35 cellular contexts compared by ENCODE assay signal in genomic region chr18:61531891-61532290, GRCh38.
"Had no signal": no experiment of that assay in that cellular context is flagged by ENCODE, and none has a peak within 500 bp of the region (broad histone marks: within the 10 kb centered on the region; RNA-seq: fewer than 3 reads in every experiment).

No MANE protein-coding gene starts in this region.

- H3K36me3 Mint-ChIP-seq: activated CD4-positive, alpha-beta memory T cell treated with anti-CD3 and anti-CD28 coated beads for 36 hours; activated CD8-positive, alpha-beta memory T cell treated with anti-CD3 and anti-CD28 coated beads, Interleukin-2, amount 10 ng/mL, durations not matched to agents 7 days and 5 days; activated naive CD4-positive, alpha-beta T cell treated with anti-CD3 and anti-CD28 coated beads, Interleukin-2, amount 50 U/mL, for 24 hours; activated naive CD8-positive, alpha-beta T cell treated with anti-CD3 and anti-CD28 coated beads for 36 hours; brain had no signal

- H3K4me1 Mint-ChIP-seq: activated CD4-positive, alpha-beta T cell treated with anti-CD3 and anti-CD28 coated beads for 36 hours; activated CD4-positive, alpha-beta T cell treated with anti-CD3 and anti-CD28 coated beads, Interleukin-2, amount 10 ng/mL, durations not matched to agents 24 days and 14 days; activated CD8-positive, alpha-beta memory T cell treated with anti-CD3 and anti-CD28 coated beads, Interleukin-2, amount 10 ng/mL, durations not matched to agents 7 days and 5 days; activated naive CD4-positive, alpha-beta T cell treated with anti-CD3 and anti-CD28 coated beads, Interleukin-2, amount 50 U/mL, for 24 hours; activated naive CD8-positive, alpha-beta T cell treated with anti-CD3 and anti-CD28 coated beads for 36 hours; activated naive CD8-positive, alpha-beta T cell treated with anti-CD3 and anti-CD28 coated beads, Interleukin-2, amount 50 U/mL, for 24 hours; T-helper 17 cell had no signal

- H3K9me3 Mint-ChIP-seq: activated CD4-positive, alpha-beta memory T cell treated with anti-CD3 and anti-CD28 coated beads for 36 hours; activated CD4-positive, alpha-beta T cell treated with anti-CD3 and anti-CD28 coated beads, Interleukin-2, amount 10 ng/mL, durations not matched to agents 24 days and 14 days; activated naive CD4-positive, alpha-beta T cell treated with anti-CD3 and anti-CD28 coated beads for 36 hours; activated naive CD4-positive, alpha-beta T cell treated with anti-CD3 and anti-CD28 coated beads, Interleukin-2, amount 50 U/mL, for 24 hours; activated naive CD8-positive, alpha-beta T cell treated with anti-CD3 and anti-CD28 coated beads for 36 hours; activated naive CD8-positive, alpha-beta T cell treated with anti-CD3 and anti-CD28 coated beads, Interleukin-2, amount 50 U/mL, for 24 hours; activated T-helper 1 cell treated with anti-CD3 and anti-CD28 coated beads, Interleukin-12 subunit alpha, Interleukin-12 subunit beta, Interleukin-2, Interleukin-4 antibody, amounts not matched to agents 30 ng/mL and 10 ng/mL and 1 ng/mL, durations not matched to agents 14 hours and 24 hours and 36 hours; activated T-helper 2 cell treated with anti-CD3 and anti-CD28 coated beads, Interferon-gamma antibody, Interleukin-2, Interleukin-4, amounts not matched to agents 10 μg/mL and 5 μg/mL and 100 μg/mL, durations not matched to agents 14 hours and 24 hours and 36 hours; T-helper 2 cell treated with Interferon-gamma antibody and Interleukin-4, amounts not matched to agents 5 μg/mL and 100 μg/mL, for 36 hours had no signal

- H3K27ac ChIP-seq: adrenal gland, breast epithelium, cardiac muscle cell, colonic mucosa, esophagus muscularis mucosa, foreskin keratinocyte, gastrocnemius medialis, heart left ventricle had no signal

- H3K36me3 ChIP-seq: adrenal gland, breast epithelium, cardiac muscle cell, colonic mucosa, esophagus muscularis mucosa, gastrocnemius medialis, heart left ventricle had no signal

- H3K4me3 ChIP-seq: adrenal gland, breast epithelium, cardiac muscle cell, colonic mucosa, esophagus muscularis mucosa, gastrocnemius medialis, heart left ventricle had no signal

- H3K27me3 ChIP-seq: adrenal gland, breast epithelium, cardiac muscle cell, colonic mucosa, foreskin keratinocyte, gastrocnemius medialis, heart left ventricle had no signal

- H3K4me3 Mint-ChIP-seq: activated CD4-positive, alpha-beta memory T cell treated with anti-CD3 and anti-CD28 coated beads for 36 hours; activated CD4-positive, alpha-beta T cell treated with anti-CD3 and anti-CD28 coated beads for 36 hours; activated CD4-positive, alpha-beta T cell treated with anti-CD3 and anti-CD28 coated beads, Interleukin-2, amount 10 ng/mL, durations not matched to agents 24 days and 14 days; activated CD8-positive, alpha-beta memory T cell treated with anti-CD3 and anti-CD28 coated beads, Interleukin-2, amount 10 ng/mL, durations not matched to agents 7 days and 5 days; activated CD8-positive, alpha-beta T cell treated with anti-CD3 and anti-CD28 coated beads, Interleukin-2, amount 10 ng/mL, durations not matched to agents 7 days and 5 days; activated naive CD4-positive, alpha-beta T cell treated with anti-CD3 and anti-CD28 coated beads for 36 hours; activated naive CD4-positive, alpha-beta T cell treated with anti-CD3 and anti-CD28 coated beads, Interleukin-2, amount 50 U/mL, for 24 hours; activated naive CD8-positive, alpha-beta T cell treated with anti-CD3 and anti-CD28 coated beads for 36 hours; activated naive CD8-positive, alpha-beta T cell treated with anti-CD3 and anti-CD28 coated beads, Interleukin-2, amount 50 U/mL, for 24 hours; activated T-helper 1 cell treated with anti-CD3 and anti-CD28 coated beads, Interleukin-12 subunit alpha, Interleukin-12 subunit beta, Interleukin-2, Interleukin-4 antibody, amounts not matched to agents 30 ng/mL and 10 ng/mL and 1 ng/mL, durations not matched to agents 14 hours and 24 hours and 36 hours; T-helper 17 cell; T-helper 2 cell treated with Interferon-gamma antibody and Interleukin-4, amounts not matched to agents 5 μg/mL and 100 μg/mL, for 36 hours had no signal

- H3K27me3 Mint-ChIP-seq: activated CD4-positive, alpha-beta T cell treated with anti-CD3 and anti-CD28 coated beads, Interleukin-2, amount 10 ng/mL, durations not matched to agents 24 days and 14 days; activated naive CD4-positive, alpha-beta T cell treated with anti-CD3 and anti-CD28 coated beads, Interleukin-2, amount 50 U/mL, for 24 hours; activated naive CD8-positive, alpha-beta T cell treated with anti-CD3 and anti-CD28 coated beads for 36 hours; brain had no signal

- H3K4me1 ChIP-seq: adrenal gland, breast epithelium, colonic mucosa, esophagus muscularis mucosa, foreskin keratinocyte, gastrocnemius medialis, heart left ventricle had no signal

- H3K9me3 ChIP-seq: adrenal gland, breast epithelium, colonic mucosa, esophagus muscularis mucosa, gastrocnemius medialis, heart left ventricle had no signal

- H3K27ac Mint-ChIP-seq: activated CD4-positive, alpha-beta memory T cell treated with anti-CD3 and anti-CD28 coated beads for 36 hours; activated CD4-positive, alpha-beta T cell treated with anti-CD3 and anti-CD28 coated beads for 36 hours; activated CD4-positive, alpha-beta T cell treated with anti-CD3 and anti-CD28 coated beads, Interleukin-2, amount 10 ng/mL, durations not matched to agents 24 days and 14 days; activated CD8-positive, alpha-beta memory T cell treated with anti-CD3 and anti-CD28 coated beads, Interleukin-2, amount 10 ng/mL, durations not matched to agents 7 days and 5 days; activated CD8-positive, alpha-beta T cell treated with anti-CD3 and anti-CD28 coated beads, Interleukin-2, amount 10 ng/mL, durations not matched to agents 7 days and 5 days; activated naive CD4-positive, alpha-beta T cell treated with anti-CD3 and anti-CD28 coated beads for 36 hours; activated naive CD4-positive, alpha-beta T cell treated with anti-CD3 and anti-CD28 coated beads, Interleukin-2, amount 50 U/mL, for 24 hours; activated naive CD8-positive, alpha-beta T cell treated with anti-CD3 and anti-CD28 coated beads for 36 hours; activated naive CD8-positive, alpha-beta T cell treated with anti-CD3 and anti-CD28 coated beads, Interleukin-2, amount 50 U/mL, for 24 hours; activated T-helper 1 cell treated with anti-CD3 and anti-CD28 coated beads, Interleukin-12 subunit alpha, Interleukin-12 subunit beta, Interleukin-2, Interleukin-4 antibody, amounts not matched to agents 30 ng/mL and 10 ng/mL and 1 ng/mL, durations not matched to agents 14 hours and 24 hours and 36 hours; activated T-helper 2 cell treated with anti-CD3 and anti-CD28 coated beads, Interferon-gamma antibody, Interleukin-2, Interleukin-4, amounts not matched to agents 10 μg/mL and 5 μg/mL and 100 μg/mL, durations not matched to agents 14 hours and 24 hours and 36 hours; T-helper 17 cell; T-helper 2 cell treated with Interferon-gamma antibody and Interleukin-4, amounts not matched to agents 5 μg/mL and 100 μg/mL, for 36 hours had no signal

- DNase-seq: activated CD4-positive, alpha-beta memory T cell treated with anti-CD3 and anti-CD28 coated beads for 36 hours; activated CD4-positive, alpha-beta T cell treated with anti-CD3 and anti-CD28 coated beads for 36 hours; activated CD4-positive, alpha-beta T cell treated with anti-CD3 and anti-CD28 coated beads, Interleukin-2, amount 10 ng/mL, durations not matched to agents 24 days and 14 days; activated CD4-positive, CD25-positive, alpha-beta regulatory T cell; activated CD4-positive, CD25-positive, alpha-beta regulatory T cell treated with anti-CD3 and anti-CD28 coated beads, Interleukin-2, amount 50 U/mL, for 72 hours; activated CD8-positive, alpha-beta memory T cell treated with anti-CD3 and anti-CD28 coated beads, Interleukin-2, amount 10 ng/mL, durations not matched to agents 7 days and 5 days; activated CD8-positive, alpha-beta memory T cell treated with anti-CD3 and anti-CD28 coated beads, Interleukin-2, amount 50 U/mL, for 4 hours; activated CD8-positive, alpha-beta T cell treated with anti-CD3 and anti-CD28 coated beads, Interleukin-2, amount 10 ng/mL, durations not matched to agents 7 days and 5 days; activated effector memory CD4-positive, alpha-beta T cell treated with anti-CD3 and anti-CD28 coated beads, Interleukin-2, amount 50 U/mL, for 16 hours; activated naive CD4-positive, alpha-beta T cell treated with anti-CD3 and anti-CD28 coated beads for 36 hours; activated naive CD8-positive, alpha-beta T cell treated with anti-CD3 and anti-CD28 coated beads for 36 hours; activated naive CD8-positive, alpha-beta T cell treated with anti-CD3 and anti-CD28 coated beads, Interleukin-2, amount 50 U/mL, for 24 hours; activated T-cell treated with anti-CD3 and anti-CD28 coated beads, Interleukin-2, amount 50 U/mL, for 1 hour; activated T-cell treated with anti-CD3 and anti-CD28 coated beads, Interleukin-2, amount 50 U/mL, for 48 hours; aorta; central memory CD4-positive, alpha-beta T cell; colonic mucosa; effector memory CD4-positive, alpha-beta T cell; erythroblast; foreskin keratinocyte; gastrocnemius medialis; glutamatergic neuron; T-helper 1 cell; T-helper 17 cell; T1000 had no signal
